In the genomic region with DNA sequence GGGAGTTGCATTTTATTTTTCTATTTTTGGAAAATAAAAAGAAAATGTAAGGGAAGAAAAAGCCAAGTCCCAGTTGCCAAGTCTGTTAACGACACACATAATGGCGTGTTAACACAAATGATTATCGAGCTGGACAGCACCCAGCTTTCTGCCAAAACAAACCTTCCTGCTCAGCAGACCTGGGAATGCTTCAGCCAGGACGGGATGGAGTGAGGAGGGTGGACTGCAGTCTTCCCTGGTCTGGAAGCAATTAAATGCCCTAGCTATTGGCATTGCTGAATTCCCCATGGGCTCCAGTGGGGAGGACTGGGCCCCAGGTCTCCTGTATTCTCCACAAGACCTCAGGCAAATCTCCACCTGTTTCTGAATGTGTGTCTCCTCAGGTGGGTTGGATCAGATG, we compare ENCODE assay signal across 21 cellular contexts.
"Had no signal": no experiment of that assay in that cellular context is flagged by ENCODE, and none has a peak within 500 bp of the region (broad histone marks: within the 10 kb centered on the region; RNA-seq: fewer than 3 reads in every experiment).

No MANE protein-coding gene starts in this region.

- ATAC-seq: activated CD4-positive, CD25-positive, alpha-beta regulatory T cell treated with anti-CD3 and anti-CD28 coated beads, Interleukin-2, amount 50 U/mL, for 24 hours; activated naive CD8-positive, alpha-beta T cell treated with anti-CD3 and anti-CD28 coated beads, Interleukin-2, amount 50 U/mL, for 24 hours; body of pancreas; gastrocnemius medialis; left cardiac atrium; right lobe of liver; stimulated activated effector memory CD8-positive, alpha-beta T cell treated with anti-CD3 and anti-CD28 coated beads, Interleukin-12 subunit alpha, Interleukin-12 subunit beta, amount 100 ng/mL, for 72 hours had no signal

- H3K9me3 ChIP-seq: body of pancreas, gastrocnemius medialis, right lobe of liver had no signal

- H3K27me3 ChIP-seq: body of pancreas, cardiac muscle cell, gastrocnemius medialis, right lobe of liver, uterus had no signal

- H3K27ac ChIP-seq: body of pancreas, cardiac muscle cell, gastrocnemius medialis, right lobe of liver, VCaP had no signal

- H3K4me3 ChIP-seq: body of pancreas, cardiac muscle cell, gastrocnemius medialis, right lobe of liver, skin epidermis, uterus had no signal

- DNase-seq: activated CD4-positive, alpha-beta memory T cell treated with anti-CD3 and anti-CD28 coated beads, Interleukin-2, amount 10 ng/mL, durations not matched to agents 7 days and 5 days; activated CD4-positive, alpha-beta T cell treated with anti-CD3 and anti-CD28 coated beads, Interleukin-2, amount 10 ng/mL, durations not matched to agents 24 days and 14 days; activated gamma-delta T cell; activated naive CD4-positive, alpha-beta T cell treated with anti-CD3 and anti-CD28 coated beads, Interleukin-2, amount 50 U/mL, for 16 hours; activated naive CD8-positive, alpha-beta T cell treated with anti-CD3 and anti-CD28 coated beads, Interleukin-2, amount 50 U/mL, for 24 hours; activated T-cell treated with anti-CD3 and anti-CD28 coated beads for 4 hours; cortex of kidney; erythroblast; gastrocnemius medialis; hypothalamus; left cardiac atrium; right lobe of liver; stimulated activated CD4-positive, alpha-beta T cell treated with anti-CD3 and anti-CD28 coated beads, Interleukin-1b, Interleukin-23, amount 100 ng/mL, for 48 hours; trophoblast cell; uterus had no signal

- H3K36me3 ChIP-seq: cardiac muscle cell, gastrocnemius medialis, right lobe of liver, uterus had no signal

- H3K4me1 ChIP-seq: body of pancreas, gastrocnemius medialis, right lobe of liver, uterus had no signal
